Comparison of ENCODE assay signal across 18 cellular contexts in the genomic region with DNA sequence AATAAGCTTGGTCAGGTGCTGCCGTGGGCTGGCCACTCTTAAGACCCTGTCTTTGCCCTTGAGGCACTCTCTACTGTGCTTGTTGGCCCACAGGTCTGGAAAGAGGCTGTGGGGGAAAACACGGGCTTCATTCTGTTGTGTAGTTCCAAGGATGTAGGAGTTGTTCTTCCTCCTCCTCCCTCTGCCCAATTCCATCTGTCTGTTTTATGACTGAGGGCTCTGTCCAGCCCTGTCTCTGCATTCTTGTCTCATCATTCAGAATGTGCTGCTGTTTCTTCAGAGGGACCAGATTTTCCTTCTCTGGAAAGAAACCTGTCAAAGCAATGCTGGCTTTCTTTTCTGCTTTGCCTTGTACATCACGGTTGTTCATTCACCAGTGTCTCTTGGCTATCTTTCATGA.
"Had no signal": no experiment of that assay in that cellular context is flagged by ENCODE, and none has a peak within 500 bp of the region (broad histone marks: within the 10 kb centered on the region; RNA-seq: fewer than 3 reads in every experiment).

No MANE protein-coding gene starts in this region.

- H3K4me2 ChIP-seq: hepatocyte had no signal

- H2AFZ ChIP-seq: hepatocyte had no signal

- H3K4me3 Mint-ChIP-seq: activated CD4-positive, alpha-beta T cell treated with anti-CD3 and anti-CD28 coated beads for 36 hours; mesothelial cell of epicardium; nephron; T-cell; WTC11 had no signal

- H3K4me1 ChIP-seq: body of pancreas, prostate gland, transverse colon had no signal

- H3K27me3 ChIP-seq: body of pancreas, hepatocyte, right atrium auricular region, transverse colon had no signal

- DNase-seq: activated CD4-positive, alpha-beta T cell treated with anti-CD3 and anti-CD28 coated beads for 36 hours; activated CD4-positive, alpha-beta T cell treated with anti-CD3 and anti-CD28 coated beads, Interleukin-2, amount 50 U/mL, for 48 hours; activated gamma-delta T cell; body of pancreas; caudate nucleus; effector CD8-positive, alpha-beta T cell; esophagus squamous epithelium; stimulated activated naive CD8-positive, alpha-beta T cell treated with anti-CD3 and anti-CD28 coated beads, Interleukin-15, Interleukin-2, amounts not matched to agents 100 U/mL and 50 U/mL, for 24 hours; T-cell; transverse colon had no signal

- H3K9me3 Mint-ChIP-seq: T-cell had no signal

- H3K36me3 Mint-ChIP-seq: activated naive CD4-positive, alpha-beta T cell treated with anti-CD3 and anti-CD28 coated beads, Interleukin-2, amount 50 U/mL, for 72 hours had no signal

- H3K36me3 ChIP-seq: prostate gland, transverse colon had no signal

- H3K9me3 ChIP-seq: body of pancreas, esophagus squamous epithelium, prostate gland, right atrium auricular region, transverse colon had no signal

- H3K79me2 ChIP-seq: hepatocyte had no signal

- H3K27ac ChIP-seq: body of pancreas, esophagus squamous epithelium, hepatocyte, prostate gland, right atrium auricular region, transverse colon had no signal

- H3K27ac Mint-ChIP-seq: activated CD4-positive, alpha-beta T cell treated with anti-CD3 and anti-CD28 coated beads for 36 hours; activated naive CD4-positive, alpha-beta T cell treated with anti-CD3 and anti-CD28 coated beads, Interleukin-2, amount 50 U/mL, for 72 hours; mesothelial cell of epicardium; nephron; T-cell had no signal

- H3K4me3 ChIP-seq: body of pancreas, esophagus squamous epithelium, hepatocyte, lung, prostate gland, right atrium auricular region, transverse colon had no signal
